In genomic region chr10:1616701-1617100, GRCh38 we compare ENCODE assay signal across 8 cellular contexts.
DNase-seq lines count a peak whose midpoint lies in the region; ATAC-seq, FAIRE-seq and TF ChIP-seq lines count a peak whose summit lies in the region.
"Not testable (repeated sequence)": the region's sequence is repeated elsewhere in the genome, so short reads cannot be mapped to it uniquely, and the experiment has no call there.

No MANE protein-coding gene starts in this region.

- not testable (repeated sequence) for H2AFZ ChIP-seq in astrocyte (ENCODE audit: low read depth, low read length); trophoblast cell (ENCODE audit: insufficient read depth, low read length, poor library complexity)
- H2AFZ ChIP-seq in neural progenitor cell (replicated peaks), result peak overlapping the region; percentile 77

- WGBS in mesendoderm (ENCODE audit: extremely low coverage, insufficient coverage, low lambda C conversion rate), result no CpG with 5 or more reads among the region's 9 CpGs
- no CpG with 5 or more reads among the region's 9 CpGs for WGBS in trophoblast cell (ENCODE audit: extremely low coverage, insufficient coverage, insufficient read length)

- not testable (repeated sequence) for H3K27me3 Mint-ChIP-seq in WTC11 (ENCODE audit: low read depth); neural progenitor cell (ENCODE audit: insufficient read depth, low read depth)
- H3K27me3 Mint-ChIP-seq in astrocyte (ENCODE audit: low read depth, unreplicated experiment), result peaks cover 12% of the 10 kb centered on the region
- peaks cover 11% of the 10 kb centered on the region for H3K27me3 Mint-ChIP-seq in glutamatergic neuron (ENCODE audit: unreplicated experiment)

- not testable (repeated sequence) for H3K9ac ChIP-seq in HUES48 (ENCODE audit: low read depth, low read length); astrocyte (ENCODE audit: low read length); mesendoderm (ENCODE audit: low read length); neural progenitor cell; trophoblast cell (ENCODE audit: low read length)

- not testable (repeated sequence) for ATAC-seq in WTC11

- H3K9me3 Mint-ChIP-seq in WTC11 (peaks cover 16% of the 10 kb centered on the region), glutamatergic neuron (ENCODE audit: unreplicated experiment) (peaks cover 13% of the 10 kb centered on the region)
- not testable (repeated sequence) for H3K9me3 Mint-ChIP-seq in astrocyte (ENCODE audit: unreplicated experiment); neural progenitor cell

- not testable (repeated sequence) for TF ChIP-seq CTCF in WTC11 (IDR thresholded peaks at IDR 0.05); astrocyte (IDR thresholded peaks at IDR 0.05; ENCODE audit: insufficient read depth, low read depth, low read length); glutamatergic neuron (IDR thresholded peaks at IDR 0.05; ENCODE audit: partially characterized antibody, unreplicated experiment); neural progenitor cell (IDR thresholded peaks at IDR 0.05)

- not testable (repeated sequence) for H2BK15ac ChIP-seq in mesendoderm (replicated peaks; ENCODE audit: low read depth)

- not testable (repeated sequence) for H3K56ac ChIP-seq in mesendoderm (ENCODE audit: low read length)

- H2AK5ac ChIP-seq in mesendoderm (ENCODE audit: low read length); trophoblast cell (ENCODE audit: low read length): not testable (repeated sequence)

- FAIRE-seq in astrocyte (lab: Jason Lieb, UNC), result not testable (repeated sequence)

- H4K91ac ChIP-seq in trophoblast cell (ENCODE audit: low read depth, low read length), result not testable (repeated sequence)

- not testable (repeated sequence) for H3K4ac ChIP-seq in mesendoderm (ENCODE audit: low read depth, low read length); trophoblast cell (ENCODE audit: low read depth, low read length)

- H3F3A ChIP-seq in neural progenitor cell (ENCODE audit: low read depth), result not testable (repeated sequence)

- not testable (repeated sequence) for H3K27me3 ChIP-seq in HUES48 (ENCODE audit: control insufficient read depth, insufficient read depth, low read length); astrocyte (ENCODE audit: insufficient read depth, low read length); mesendoderm (ENCODE audit: insufficient read depth, low read length, poor library complexity); neural progenitor cell; trophoblast cell (ENCODE audit: insufficient read depth, low read length)

- H3K4me3 ChIP-seq in HUES48 (ENCODE audit: low read depth, low read length); astrocyte (ENCODE audit: insufficient read depth, low read depth, low read length); mesendoderm (ENCODE audit: low read length); neural progenitor cell; trophoblast cell (ENCODE audit: low read depth, low read length): not testable (repeated sequence)

- not testable (repeated sequence) for H3K79me1 ChIP-seq in mesendoderm (ENCODE audit: low read length); trophoblast cell (ENCODE audit: low read length)

- H4K12ac ChIP-seq in trophoblast cell (ENCODE audit: low read depth, low read length), result not testable (repeated sequence)

- H3K4me1 Mint-ChIP-seq in WTC11 (peaks cover 30% of the 10 kb centered on the region), astrocyte (ENCODE audit: low read depth, unreplicated experiment) (peaks cover 13% of the 10 kb centered on the region), glutamatergic neuron (ENCODE audit: low read depth, unreplicated experiment) (peaks cover 20% of the 10 kb centered on the region), neural progenitor cell (peaks cover 31% of the 10 kb centered on the region)

- POLR2A ChIA-PET in WTC11 (lab: Charles Lee), result not testable (repeated sequence)

- peaks cover 14% of the 10 kb centered on the region for H3K4me1 ChIP-seq in HUES48 (ENCODE audit: control insufficient read depth, insufficient read depth, low read length)
- not testable (repeated sequence) for H3K4me1 ChIP-seq in astrocyte (ENCODE audit: insufficient read depth, low read length); mesendoderm (ENCODE audit: control insufficient read depth, low read depth, low read length); trophoblast cell (ENCODE audit: control insufficient read depth in 1 of 2, insufficient read depth in 2 of 2, low read length in 2 of 2)
- peaks cover 19% of the 10 kb centered on the region for H3K4me1 ChIP-seq in neural progenitor cell

- H2BK12ac ChIP-seq in trophoblast cell (ENCODE audit: low read length), result not testable (repeated sequence)

- not testable (repeated sequence) for H3K23ac ChIP-seq in mesendoderm (ENCODE audit: low read length); trophoblast cell (ENCODE audit: low read length)

- not testable (repeated sequence) for H3K14ac ChIP-seq in trophoblast cell (ENCODE audit: low read length)

- H3K4me3 Mint-ChIP-seq in WTC11; astrocyte (ENCODE audit: unreplicated experiment): not testable (repeated sequence)
- H3K4me3 Mint-ChIP-seq in glutamatergic neuron (ENCODE audit: unreplicated experiment) (peak overlapping the region; percentile 77), neural progenitor cell (peak overlapping the region; percentile 4)

- H4K5ac ChIP-seq in mesendoderm (ENCODE audit: low read length), result not testable (repeated sequence)

- not testable (repeated sequence) for H3K36me3 Mint-ChIP-seq in WTC11; astrocyte (ENCODE audit: low read depth, unreplicated experiment); glutamatergic neuron (ENCODE audit: unreplicated experiment); neural progenitor cell

- CTCF ChIA-PET in WTC11 (lab: Charles Lee), result not testable (repeated sequence)

- H4K20me1 ChIP-seq in astrocyte (ENCODE audit: insufficient read depth, low read length); neural progenitor cell (ENCODE audit: low read depth): not testable (repeated sequence)

- H3K36me3 ChIP-seq in HUES48 (ENCODE audit: control insufficient read depth, insufficient read depth, low read length); astrocyte (ENCODE audit: insufficient read depth, low read length); mesendoderm (ENCODE audit: control insufficient read depth, insufficient read depth, low read length); neural progenitor cell; trophoblast cell (ENCODE audit: control insufficient read depth in 1 of 2, insufficient read depth in 2 of 2, low read length in 2 of 2): not testable (repeated sequence)

- not testable (repeated sequence) for H2BK5ac ChIP-seq in mesendoderm (ENCODE audit: low read length); trophoblast cell (ENCODE audit: low read depth, low read length, poor library complexity)

- DNase-seq in ELF-1 (ENCODE audit: low read depth, low spot score) (peak; percentile 32), mesendoderm (peak; percentile 86)
- not testable (repeated sequence) for DNase-seq in WTC11 (ENCODE audit: low spot score); astrocyte (ENCODE audit: low read depth); glutamatergic neuron; neural progenitor cell (ENCODE audit: low spot score); trophoblast cell

- H3K9me3 ChIP-seq in HUES48 (ENCODE audit: control insufficient read depth, insufficient read depth, low read length); astrocyte (ENCODE audit: insufficient read depth, low read depth, low read length); trophoblast cell (ENCODE audit: insufficient read depth, low read depth, low read length): not testable (repeated sequence)
- peaks cover 12% of the 10 kb centered on the region for H3K9me3 ChIP-seq in neural progenitor cell (ENCODE audit: low read depth)

- not testable (repeated sequence) for H4K8ac ChIP-seq in mesendoderm (ENCODE audit: low read depth, low read length); trophoblast cell (ENCODE audit: low read depth, low read length)

- H2BK120ac ChIP-seq in mesendoderm (ENCODE audit: low read depth, low read length); trophoblast cell (ENCODE audit: insufficient read depth, low read length, poor library complexity): not testable (repeated sequence)

- not testable (repeated sequence) for H3K79me2 ChIP-seq in astrocyte (ENCODE audit: insufficient read depth, low read length); mesendoderm (ENCODE audit: control insufficient read depth, insufficient read depth, low read length); neural progenitor cell (ENCODE audit: low read depth); trophoblast cell (ENCODE audit: control insufficient read depth, insufficient read depth, low read length, poor library complexity)

- H3K27ac ChIP-seq in HUES48 (ENCODE audit: low read depth, low read length) (peak overlapping the region; percentile 59), trophoblast cell (ENCODE audit: low read depth, low read length) (peak overlapping the region; percentile 14)
- not testable (repeated sequence) for H3K27ac ChIP-seq in astrocyte (ENCODE audit: low read depth, low read length); mesendoderm (ENCODE audit: low read depth, low read length); neural progenitor cell

- not testable (repeated sequence) for H3K4me2 ChIP-seq in astrocyte (ENCODE audit: low read length); mesendoderm (ENCODE audit: low read length); neural progenitor cell; trophoblast cell (ENCODE audit: low read length)

- H3K27ac Mint-ChIP-seq in WTC11 (peak overlapping the region; percentile 93), astrocyte (ENCODE audit: unreplicated experiment) (peak overlapping the region; percentile 34), glutamatergic neuron (ENCODE audit: unreplicated experiment) (peak overlapping the region; percentile 96), neural progenitor cell (peak overlapping the region; percentile 44)

- not testable (repeated sequence) for H3K18ac ChIP-seq in mesendoderm (ENCODE audit: low read length); trophoblast cell (ENCODE audit: low read length)

Comparison
In these comparisons a context has a peak if more than half of its experiments do, and no peak if none do; other contexts are left out.
1. H3K27ac Mint-ChIP-seq: peak in every context shown above with its lines; median percentile 96 in glutamatergic neuron; 93 in WTC11; 44 in neural progenitor cell; 34 in astrocyte.